In the genomic region with DNA sequence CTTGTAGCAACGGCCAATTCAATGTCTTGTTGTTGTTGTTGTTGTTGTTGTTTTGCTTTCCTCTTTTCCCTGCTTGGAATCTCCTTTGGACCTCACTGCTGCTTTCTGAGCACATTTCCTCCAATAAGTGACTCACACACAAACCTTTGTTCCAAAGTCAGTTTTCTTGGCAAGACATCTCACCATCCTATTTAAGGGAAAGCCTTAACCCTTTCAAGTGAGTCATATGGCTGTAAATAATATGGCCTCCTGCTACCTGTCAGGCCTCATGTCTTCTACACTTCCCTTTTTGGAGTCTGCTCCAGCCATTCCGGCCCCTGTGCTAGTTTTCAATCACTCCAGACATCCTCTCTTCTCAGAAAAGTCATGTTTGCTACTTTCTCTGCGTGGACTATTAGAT, we compare ENCODE assay signal across 1 cellular context.
TF ChIP-seq lines count a peak whose summit lies in the region.

No MANE protein-coding gene starts in this region.

TF ChIP-seq in IMR-90, 13 proteins besides CTCF, POLR2A, EP300 and RAD21:
- no peak for TF ChIP-seq CEBPB (IDR thresholded peaks at IDR 0.05; ENCODE audit: low read depth, low read length)
